In the genomic region with DNA sequence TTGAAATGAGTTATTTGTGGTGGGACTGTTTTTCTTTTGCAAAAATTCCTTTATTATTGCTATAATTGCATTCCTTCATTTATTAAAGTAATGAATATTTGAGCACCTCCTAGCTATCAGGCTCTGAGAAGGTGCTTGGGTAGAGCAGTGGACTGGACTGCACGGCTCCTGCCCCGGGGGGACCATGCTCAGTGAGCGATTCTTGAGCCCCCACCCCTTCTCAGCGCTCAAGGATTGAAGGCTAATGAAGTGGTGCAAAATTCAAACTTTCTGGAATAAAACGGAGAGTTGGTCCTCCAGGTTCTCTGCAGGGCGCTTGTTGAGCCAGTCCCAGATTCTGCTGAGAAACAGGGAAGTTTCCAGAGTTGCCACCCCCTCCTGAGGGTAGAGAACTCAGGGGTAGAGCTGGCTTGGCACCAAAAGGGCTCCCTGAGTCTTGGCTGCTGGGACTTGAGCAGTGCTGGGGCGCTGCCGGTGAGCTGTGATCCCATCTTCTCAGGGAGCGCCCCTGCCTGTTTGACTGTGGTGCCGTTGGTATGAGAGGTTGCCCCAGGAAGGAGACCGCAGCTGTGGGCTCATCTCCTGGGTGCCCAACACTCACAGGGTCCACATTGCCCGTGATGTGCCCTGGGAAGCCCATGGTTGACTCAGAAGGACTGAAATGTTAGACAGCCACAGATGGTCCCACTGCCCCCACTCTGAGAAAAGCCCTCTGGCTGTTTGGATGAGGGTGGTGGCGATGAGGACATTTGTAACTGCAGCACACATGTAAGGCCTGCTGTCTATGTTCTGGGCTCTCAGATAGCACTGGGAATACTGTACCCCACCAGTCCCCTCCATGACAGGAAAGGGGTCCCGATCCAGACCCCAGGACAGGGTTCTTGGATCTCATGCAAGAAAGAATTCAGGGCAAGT, we compare ENCODE assay signal across 17 cellular contexts. TPM values are rescaled to one million over a fixed set of nuclear protein-coding genes. Genes with fewer than 3 reads are reported as not detected.
DNase-seq lines count a peak whose midpoint lies in the region; ATAC-seq, FAIRE-seq and TF ChIP-seq lines count a peak whose summit lies in the region.
"Had no signal": no experiment of that assay in that cellular context is flagged by ENCODE, and none has a peak within 500 bp of the region (broad histone marks: within the 10 kb centered on the region; RNA-seq: fewer than 3 reads in every experiment).

No MANE protein-coding gene starts in this region.

- no peak for FAIRE-seq in HTR-8/SVneo (lab: Jason Lieb, UNC)

- H3K4me1 ChIP-seq in sigmoid colon = peaks cover 0 to 25% (median 19%) of the 10 kb centered on the region in 4 donors
- peaks cover 0 to 6% of the 10 kb centered on the region in 2 donors for H3K4me1 ChIP-seq in gastrocnemius medialis

- TF ChIP-seq EP300 in sigmoid colon (IDR thresholded peaks at IDR 0.05) = no peak

- peaks cover 98% of the 10 kb centered on the region for H3K4me1 Mint-ChIP-seq in stimulated activated naive CD8-positive, alpha-beta T cell treated with anti-CD3 and anti-CD28 coated beads, Interleukin-15, Interleukin-2, amounts not matched to agents 100 ng/mL and 50 ng/mL, for 24 hours (ENCODE audit: low read depth)
- H3K4me1 Mint-ChIP-seq in T-helper 17 cell (peaks cover 57% of the 10 kb centered on the region), memory B cell (peaks cover 67% of the 10 kb centered on the region)

- H3K4me3 Mint-ChIP-seq in stimulated activated naive CD8-positive, alpha-beta T cell treated with anti-CD3 and anti-CD28 coated beads, Interleukin-15, Interleukin-2, amounts not matched to agents 100 ng/mL and 50 ng/mL, for 24 hours = no peak overlapping the region
- peak overlapping the region; percentile 44 for H3K4me3 Mint-ChIP-seq in T-helper 17 cell
- no peak overlapping the region for H3K4me3 Mint-ChIP-seq in memory B cell
- H3K4me3 Mint-ChIP-seq: HFFc6, mesothelial cell of epicardium had no signal

- no peak for ATAC-seq in stimulated activated naive CD8-positive, alpha-beta T cell treated with anti-CD3 and anti-CD28 coated beads, Interleukin-15, Interleukin-2, amounts not matched to agents 100 U/mL and 50 U/mL, for 24 hours
- ATAC-seq in T-helper 17 cell = no peak
- ATAC-seq in memory B cell (ENCODE audit: low read depth) = no peak
- ATAC-seq in gastrocnemius medialis = no peak
- ATAC-seq: Panc1 had no signal

- TF ChIP-seq CTCF in sigmoid colon (IDR thresholded peaks at IDR 0.05) = no peak
- TF ChIP-seq CTCF in gastrocnemius medialis (IDR thresholded peaks at IDR 0.05 in 4 of 5, conservative IDR thresholded peaks at IDR 0.05 in 1 of 5) = no peak

- H3K9me3 ChIP-seq in T-helper 17 cell (ENCODE audit: control insufficient read depth, low read length, poor library complexity, severe bottlenecking) (no peaks in the 10 kb centered on the region), sigmoid colon (no peaks in the 10 kb centered on the region), gastrocnemius medialis (no peaks in the 10 kb centered on the region)
- H3K9me3 ChIP-seq: tibial nerve had no signal

- no peaks in the 10 kb centered on the region for H3K27me3 ChIP-seq in sigmoid colon
- H3K27me3 ChIP-seq in gastrocnemius medialis = no peaks in the 10 kb centered on the region
- H3K27me3 ChIP-seq: tibial nerve had no signal

- H3K36me3 Mint-ChIP-seq in stimulated activated naive CD8-positive, alpha-beta T cell treated with anti-CD3 and anti-CD28 coated beads, Interleukin-15, Interleukin-2, amounts not matched to agents 100 ng/mL and 50 ng/mL, for 24 hours (ENCODE audit: low read depth) = peaks cover 11% of the 10 kb centered on the region
- H3K36me3 Mint-ChIP-seq in T-helper 17 cell (ENCODE audit: low read depth) = no peaks in the 10 kb centered on the region
- H3K36me3 Mint-ChIP-seq in memory B cell = peaks cover 2% of the 10 kb centered on the region
- H3K36me3 Mint-ChIP-seq: mesothelial cell of epicardium had no signal

- no peak overlapping the region for H3K4me3 ChIP-seq in sigmoid colon
- no peak overlapping the region for H3K4me3 ChIP-seq in gastrocnemius medialis
- H3K4me3 ChIP-seq: SK-N-MC, tibial nerve had no signal

- H3K27me3 Mint-ChIP-seq in stimulated activated naive CD8-positive, alpha-beta T cell treated with anti-CD3 and anti-CD28 coated beads, Interleukin-15, Interleukin-2, amounts not matched to agents 100 ng/mL and 50 ng/mL, for 24 hours = no peaks in the 10 kb centered on the region
- no peaks in the 10 kb centered on the region for H3K27me3 Mint-ChIP-seq in T-helper 17 cell
- H3K27me3 Mint-ChIP-seq in memory B cell = no peaks in the 10 kb centered on the region

- H3K27ac ChIP-seq in sigmoid colon (no peak overlapping the region), gastrocnemius medialis (no peak overlapping the region)
- H3K27ac ChIP-seq: SK-N-MC, tibial nerve had no signal

- in situ Hi-C loops in gastrocnemius medialis (cut with MboI; ENCODE audit: low sequenced_read_pairs in 4 of 4) = loop anchor here in 1 of 4 donors (25.0 kb wide), 2 partner anchors 111 to 239 kb away; no protein-coding TSS in a partner anchor

- no peak for TF ChIP-seq POLR2A in sigmoid colon (IDR thresholded peaks at IDR 0.05)
- no peak for TF ChIP-seq POLR2A in gastrocnemius medialis (IDR thresholded peaks at IDR 0.05)

- no peak for DNase-seq in stimulated activated naive CD8-positive, alpha-beta T cell treated with anti-CD3 and anti-CD28 coated beads, Interleukin-15, Interleukin-2, amounts not matched to agents 100 U/mL and 50 U/mL, for 24 hours
- no peak for DNase-seq in T-helper 17 cell
- DNase-seq in memory B cell (ENCODE audit: low spot score in 2 of 2) = no peak
- DNase-seq in sigmoid colon = no peak
- no peak for DNase-seq in HTR-8/SVneo (ENCODE audit: insufficient read length, low spot score)
- DNase-seq in gastrocnemius medialis = no peak
- DNase-seq: DMS153, HFFc6, hypothalamus, NCI-H2029 treated with DMSO at 0.1 percent for 48 hours, NCI-H774, occipital lobe had no signal

- 89 to 90% methylated on average over 14 of the region's 14 CpGs for WGBS in sigmoid colon, 2 donors

- H3K36me3 ChIP-seq in sigmoid colon (no peaks in the 10 kb centered on the region), gastrocnemius medialis (no peaks in the 10 kb centered on the region)
- H3K36me3 ChIP-seq: tibial nerve had no signal

- no peaks in the 10 kb centered on the region for H3K9me3 Mint-ChIP-seq in stimulated activated naive CD8-positive, alpha-beta T cell treated with anti-CD3 and anti-CD28 coated beads, Interleukin-15, Interleukin-2, amounts not matched to agents 100 ng/mL and 50 ng/mL, for 24 hours
- H3K9me3 Mint-ChIP-seq in memory B cell = no peaks in the 10 kb centered on the region
- H3K9me3 Mint-ChIP-seq: HFFc6, mesothelial cell of epicardium had no signal

- intact Hi-C loops in sigmoid colon (cut with DNase I) (no loop called here), gastrocnemius medialis (cut with DNase I; ENCODE audit: low total_unique reads) (no loop called here)

- peak overlapping the region; percentile 100 for H3K27ac Mint-ChIP-seq in stimulated activated naive CD8-positive, alpha-beta T cell treated with anti-CD3 and anti-CD28 coated beads, Interleukin-15, Interleukin-2, amounts not matched to agents 100 ng/mL and 50 ng/mL, for 24 hours
- H3K27ac Mint-ChIP-seq in T-helper 17 cell = peak overlapping the region; percentile 90
- H3K27ac Mint-ChIP-seq in memory B cell = peak overlapping the region; percentile 92
- H3K27ac Mint-ChIP-seq: HFFc6, mesothelial cell of epicardium had no signal

RNA-seq across cellular contexts. Expression of a gene that starts 20.0 kb away (rescaled TPM):
- total RNA-seq in T-helper 17 cell = 10 to 100 TPM; 36.7 to 46.7 TPM
- total RNA-seq in sigmoid colon = 10 to 100 TPM; 13.8 to 25.8 (median 18.9) TPM
- polyA plus RNA-seq in sigmoid colon = 10 to 100 TPM in 1 of 3 donors, 1 to 10 TPM in 2; 4.2 to 21.2 (median 8.8) TPM
- total RNA-seq in gastrocnemius medialis = 10 to 100 TPM; 10.4 to 17.7 (median 13.2) TPM
